In genomic region chr5:103624035-103624461, GRCh38 we compare ENCODE assay signal across 20 cellular contexts.
DNase-seq lines count a peak whose midpoint lies in the region; ATAC-seq, FAIRE-seq and TF ChIP-seq lines count a peak whose summit lies in the region.
"Had no signal": no experiment of that assay in that cellular context is flagged by ENCODE, and none has a peak within 500 bp of the region (broad histone marks: within the 10 kb centered on the region; RNA-seq: fewer than 3 reads in every experiment).

No MANE protein-coding gene starts in this region.

- H3K9me3 ChIP-seq in liver (ENCODE audit: control insufficient read depth in 4 of 4, low read length in 3 of 4) (no peaks in the 10 kb centered on the region), HepG2 (ENCODE audit: low read length) (no peaks in the 10 kb centered on the region), mammary epithelial cell (replicated peaks; ENCODE audit: insufficient read depth, low read length) (no peaks in the 10 kb centered on the region)
- H3K9me3 ChIP-seq: Peyer's patch, tibial artery had no signal

- DNase-seq in HepG2 (ENCODE audit: low spot score), result no peak
- peak; percentile 12 for DNase-seq in mammary epithelial cell
- peak; percentile 12 for DNase-seq in glomerular visceral epithelial cell (ENCODE audit: extremely low spot score)
- no peak for DNase-seq in cerebellar cortex (ENCODE audit: low spot score)
- DNase-seq in SW 1271 (lab: John Stamatoyannopoulos, UW), result no peak
- DNase-seq: ACHN; activated CD4-positive, alpha-beta T cell treated with anti-CD3 and anti-CD28 coated beads for 36 hours; activated T-cell treated with anti-CD3 and anti-CD28 coated beads, Interleukin-2, amount 50 U/mL, for 4 hours; amniotic stem cell; DMS79; effector memory CD8-positive, alpha-beta T cell; hippocampal formation; NCI-H1417; Peyer's patch; tibial artery had no signal

- H3K27ac Mint-ChIP-seq in activated T-helper 17 cell treated with anti-CD3 and anti-CD28 coated beads, Interleukin-2, amount 50 U/mL, for 72 hours, result no peak overlapping the region
- H3K27ac Mint-ChIP-seq: activated CD4-positive, alpha-beta T cell treated with anti-CD3 and anti-CD28 coated beads for 36 hours; effector memory CD8-positive, alpha-beta T cell had no signal

- CTCF ChIA-PET in HepG2 (lab: Yijun Ruan, JAX; ENCODE audit: low intra/inter-chr PET ratio, low total read pairs), result no interaction called here
- CTCF ChIA-PET in mammary epithelial cell (lab: Charles Lee; ENCODE audit: low non-redundant PET), result no interaction called here

- H3K4me3 ChIP-seq in liver (ENCODE audit: low read depth in 1 of 3, low read length in 3 of 3), result peak overlapping the region in 2 of 3 donors; percentile 31 to 44
- H3K4me3 ChIP-seq in HepG2 (replicated peaks in 1 of 3; ENCODE audit: insufficient read depth in 1 of 3, low read depth in 2 of 3, low read length in 3 of 3), result no peak overlapping the region
- no peak overlapping the region for H3K4me3 ChIP-seq in mammary epithelial cell (replicated peaks in 1 of 3; ENCODE audit: insufficient read depth in 1 of 3, low read depth in 2 of 3, low read length in 3 of 3)
- H3K4me3 ChIP-seq: K562, lung, Peyer's patch, tibial artery had no signal

- no peak overlapping the region for H3K4me3 Mint-ChIP-seq in activated T-helper 17 cell treated with anti-CD3 and anti-CD28 coated beads, Interleukin-2, amount 50 U/mL, for 72 hours
- H3K4me3 Mint-ChIP-seq: activated CD4-positive, alpha-beta T cell treated with anti-CD3 and anti-CD28 coated beads for 36 hours; activated T-cell treated with anti-CD3 and anti-CD28 coated beads, Interleukin-2, amount 50 U/mL, for 4 hours; effector memory CD8-positive, alpha-beta T cell had no signal

- H3K36me3 ChIP-seq in liver (ENCODE audit: control insufficient read depth in 4 of 4, insufficient read depth in 3 of 4, low read depth in 1 of 4, low read length in 3 of 4), result no peaks in the 10 kb centered on the region
- no peaks in the 10 kb centered on the region for H3K36me3 ChIP-seq in HepG2 (replicated peaks in 1 of 2; ENCODE audit: control insufficient read depth in 1 of 2, insufficient read depth in 2 of 2, low read length in 2 of 2)
- no peaks in the 10 kb centered on the region for H3K36me3 ChIP-seq in mammary epithelial cell (ENCODE audit: insufficient read depth, low read length)
- H3K36me3 ChIP-seq: Peyer's patch, tibial artery had no signal

- H3K4me2 ChIP-seq in HepG2 (ENCODE audit: low read depth, low read length) (no peak overlapping the region), mammary epithelial cell (ENCODE audit: insufficient read depth, low read depth, low read length) (no peak overlapping the region)

- H2AFZ ChIP-seq in HepG2 (ENCODE audit: low read length) (no peak overlapping the region), mammary epithelial cell (ENCODE audit: low read depth, low read length) (no peak overlapping the region)

- H3K27ac ChIP-seq in liver (ENCODE audit: low read depth in 1 of 2, low read length in 2 of 2) (peak overlapping the region; percentile 70 to 88), HepG2 (ENCODE audit: extremely low read length, insufficient read depth, low read length) (no peak overlapping the region), mammary epithelial cell (ENCODE audit: insufficient read depth, low read depth, low read length) (no peak overlapping the region)
- H3K27ac ChIP-seq: Peyer's patch, tibial artery had no signal

- H3K4me1 ChIP-seq in liver (ENCODE audit: control insufficient read depth in 4 of 4, insufficient read depth in 4 of 4, low read length in 3 of 4) (peaks cover 0 to 12% (median 5%) of the 10 kb centered on the region in 4 donors), HepG2 (ENCODE audit: insufficient read depth, low read length) (no peaks in the 10 kb centered on the region), mammary epithelial cell (ENCODE audit: insufficient read depth, low read length) (no peaks in the 10 kb centered on the region)
- H3K4me1 ChIP-seq: Peyer's patch, tibial artery had no signal

- ATAC-seq in HepG2, result no peak
- no peak for ATAC-seq in GM18907 (IDR thresholded peaks at IDR 0.05; ENCODE audit: unreplicated experiment)
- no peak for ATAC-seq in activated T-helper 17 cell treated with anti-CD3 and anti-CD28 coated beads, Interleukin-2, amount 50 U/mL, for 72 hours (replicated peaks)
- ATAC-seq: activated CD4-positive, alpha-beta T cell treated with anti-CD3 and anti-CD28 coated beads for 36 hours; activated T-cell treated with anti-CD3 and anti-CD28 coated beads, Interleukin-2, amount 50 U/mL, for 4 hours; effector memory CD8-positive, alpha-beta T cell; K562 had no signal

- H3K79me2 ChIP-seq in HepG2 (ENCODE audit: insufficient read depth, low read length) (no peaks in the 10 kb centered on the region), mammary epithelial cell (ENCODE audit: insufficient read depth, low read length) (no peaks in the 10 kb centered on the region)

- in situ Hi-C loops in HepG2 (cut with HindIII; ENCODE audit: extremely low pct_ligation_motif_present, low pct_unique_long_range_greater_than_20kb), result no loop called here
- in situ Hi-C loops in mammary epithelial cell (cut with MboI; ENCODE audit: low sequenced_read_pairs in 2 of 2), result no loop called here

- H3K4me1 Mint-ChIP-seq in activated T-helper 17 cell treated with anti-CD3 and anti-CD28 coated beads, Interleukin-2, amount 50 U/mL, for 72 hours, result no peaks in the 10 kb centered on the region
- H3K4me1 Mint-ChIP-seq: activated CD4-positive, alpha-beta T cell treated with anti-CD3 and anti-CD28 coated beads for 36 hours had no signal

- intact Hi-C loops in HepG2 (cut with micrococcal nuclease; ENCODE audit: unreplicated experiment), result no loop called here
- intact Hi-C loops in mammary epithelial cell (cut with micrococcal nuclease), result no loop called here

- WGBS in liver, result 44% methylated on average over 2 of the region's 2 CpGs
- 37% methylated on average over 2 of the region's 2 CpGs for WGBS in HepG2 (ENCODE audit: low lambda C conversion rate)
- 92% methylated on average over 2 of the region's 2 CpGs for WGBS in mammary epithelial cell (ENCODE audit: low coverage, missing lambda C conversion rate)

- H3K27me3 Mint-ChIP-seq in activated T-helper 17 cell treated with anti-CD3 and anti-CD28 coated beads, Interleukin-2, amount 50 U/mL, for 72 hours, result peaks cover 5% of the 10 kb centered on the region
- H3K27me3 Mint-ChIP-seq: activated CD4-positive, alpha-beta T cell treated with anti-CD3 and anti-CD28 coated beads for 36 hours; effector memory CD8-positive, alpha-beta T cell had no signal

- no peaks in the 10 kb centered on the region for H3K27me3 ChIP-seq in liver (ENCODE audit: control insufficient read depth in 4 of 4, insufficient read depth in 4 of 4, low read length in 3 of 4)
- H3K27me3 ChIP-seq in HepG2 (ENCODE audit: control insufficient read depth in 1 of 2, insufficient read depth in 2 of 2, low read length in 2 of 2), result no peaks in the 10 kb centered on the region
- no peaks in the 10 kb centered on the region for H3K27me3 ChIP-seq in mammary epithelial cell (ENCODE audit: insufficient read depth, low read length)
- H3K27me3 ChIP-seq: Peyer's patch, tibial artery had no signal

- TF ChIP-seq EP300 in HepG2 (IDR thresholded peaks at IDR 0.05; ENCODE audit: low read depth in 2 of 2, low read length in 2 of 2) (no peak), HepG2 (CRISPR knock-in tag; IDR thresholded peaks at IDR 0.05; ENCODE audit: borderline replicate concordance) (no peak)

- TF ChIP-seq CTCF in liver (IDR thresholded peaks at IDR 0.05; ENCODE audit: low read depth, low read length, missing input control) (no peak), HepG2 (CRISPR knock-in tag; IDR thresholded peaks at IDR 0.05) (no peak), mammary epithelial cell (conservative IDR thresholded peaks at IDR 0.05 in 1 of 2, IDR thresholded peaks at IDR 0.05 in 1 of 2; ENCODE audit: extremely low read depth in 1 of 2, insufficient read depth in 1 of 2, low read depth in 1 of 2, low read length in 2 of 2) (no peak)

- TF ChIP-seq RAD21 in liver (IDR thresholded peaks at IDR 0.05) (peak; percentile 22 to 46), HepG2 (CRISPR knock-in tag; IDR thresholded peaks at IDR 0.05) (no peak)

- H4K20me1 ChIP-seq in HepG2 (ENCODE audit: insufficient read depth, low read length) (no peaks in the 10 kb centered on the region), mammary epithelial cell (ENCODE audit: insufficient read depth, low read length) (no peaks in the 10 kb centered on the region)

- BruUV-seq in HepG2 (replicated peaks; lab: Mats Ljungman, UMichigan) (no TSS peak), mammary epithelial cell (replicated peaks; lab: Mats Ljungman, UMichigan) (no TSS peak)

- POLR2A ChIA-PET in HepG2 (lab: Yijun Ruan, JAX), result no interaction called here

- no peak for FAIRE-seq in HepG2 (lab: Jason Lieb, UNC)
- FAIRE-seq: K562 had no signal

- no peak for TF ChIP-seq POLR2A in HepG2 (IDR thresholded peaks at IDR 0.05; ENCODE audit: insufficient read depth in 1 of 2, low read depth in 2 of 2, low read length in 2 of 2)

- H3K9ac ChIP-seq in liver (ENCODE audit: low read depth in 1 of 2, low read length in 2 of 2), result peak overlapping the region in 1 of 2 donors; percentile 68
- no peak overlapping the region for H3K9ac ChIP-seq in HepG2 (ENCODE audit: insufficient read depth, low read depth, low read length)
- H3K9ac ChIP-seq in mammary epithelial cell (ENCODE audit: insufficient read depth, low read length), result no peak overlapping the region

- H3K36me3 Mint-ChIP-seq in activated T-helper 17 cell treated with anti-CD3 and anti-CD28 coated beads, Interleukin-2, amount 50 U/mL, for 72 hours (ENCODE audit: low read depth), result no peaks in the 10 kb centered on the region

- dilution Hi-C loops in mammary epithelial cell (cut with HindIII; ENCODE audit: low sequenced_read_pairs), result no loop called here

- no peaks in the 10 kb centered on the region for H3K9me3 Mint-ChIP-seq in activated T-helper 17 cell treated with anti-CD3 and anti-CD28 coated beads, Interleukin-2, amount 50 U/mL, for 72 hours
- H3K9me3 Mint-ChIP-seq: activated T-cell treated with anti-CD3 and anti-CD28 coated beads, Interleukin-2, amount 50 U/mL, for 4 hours; effector memory CD8-positive, alpha-beta T cell had no signal

TF ChIP-seq in liver, 16 proteins besides CTCF, POLR2A, EP300 and RAD21 (continues in another document):
- TF ChIP-seq HNF4A (conservative IDR thresholded peaks at IDR 0.05), result peak; percentile 57 to 63
- peak; percentile 67 for TF ChIP-seq FOXA2 (IDR thresholded peaks at IDR 0.05)
- peak; percentile 58 for TF ChIP-seq SP1 (IDR thresholded peaks at IDR 0.05)
- no peak for TF ChIP-seq GABPA (IDR thresholded peaks at IDR 0.05 in 1 of 2, conservative IDR thresholded peaks at IDR 0.05 in 1 of 2)
- TF ChIP-seq NR2F2 (IDR thresholded peaks at IDR 0.05), result peak; percentile 25

TF ChIP-seq in HepG2, 621 proteins besides CTCF, POLR2A, EP300 and RAD21 (continues in another document):
- no peak for TF ChIP-seq ZNF326 (CRISPR knock-in tag; IDR thresholded peaks at IDR 0.05; ENCODE audit: borderline replicate concordance)
- no peak for TF ChIP-seq ZNF546 (CRISPR knock-in tag; conservative IDR thresholded peaks at IDR 0.05)
- TF ChIP-seq ZNF850 (CRISPR knock-in tag; conservative IDR thresholded peaks at IDR 0.05), result no peak

Comparison
In these comparisons a context has a peak if more than half of its experiments do, and no peak if none do; other contexts are left out.
1. H3K27ac ChIP-seq: peak in liver (2 of 2); none in HepG2 (single experiment) and mammary epithelial cell (single experiment).
2. H3K4me3 ChIP-seq: peak in liver (2 of 3); none in HepG2 (0 of 3) and mammary epithelial cell (0 of 3).
3. DNase-seq: peak in mammary epithelial cell (single experiment) and glomerular visceral epithelial cell (single experiment); none in HepG2 (single experiment), cerebellar cortex (single experiment) and SW 1271 (0 of 2).